ENCODE assay signal across 1 cellular context in genomic region chr11:75272391-75272790, GRCh38.
TF ChIP-seq lines count a peak whose summit lies in the region.

No MANE protein-coding gene starts in this region.

TF ChIP-seq in K562, 482 proteins besides CTCF, POLR2A, EP300 and RAD21:
- TF ChIP-seq ZNF175 (CRISPR knock-in tag; IDR thresholded peaks at IDR 0.05; ENCODE audit: low read depth) (no peak), DLX4 (CRISPR knock-in tag; IDR thresholded peaks at IDR 0.05) (no peak), RBM25 (IDR thresholded peaks at IDR 0.05; ENCODE audit: low read depth, low read length, severe bottlenecking) (peak; percentile 7), GTF2B (IDR thresholded peaks at IDR 0.05; ENCODE audit: extremely low read depth, insufficient read length) (no peak), NR2F6 (CRISPR knock-in tag; IDR thresholded peaks at IDR 0.05) (no peak), ZNF583 (CRISPR knock-in tag; IDR thresholded peaks at IDR 0.05) (no peak)
